ENCODE assay signal across 1 cellular context in the genomic region with DNA sequence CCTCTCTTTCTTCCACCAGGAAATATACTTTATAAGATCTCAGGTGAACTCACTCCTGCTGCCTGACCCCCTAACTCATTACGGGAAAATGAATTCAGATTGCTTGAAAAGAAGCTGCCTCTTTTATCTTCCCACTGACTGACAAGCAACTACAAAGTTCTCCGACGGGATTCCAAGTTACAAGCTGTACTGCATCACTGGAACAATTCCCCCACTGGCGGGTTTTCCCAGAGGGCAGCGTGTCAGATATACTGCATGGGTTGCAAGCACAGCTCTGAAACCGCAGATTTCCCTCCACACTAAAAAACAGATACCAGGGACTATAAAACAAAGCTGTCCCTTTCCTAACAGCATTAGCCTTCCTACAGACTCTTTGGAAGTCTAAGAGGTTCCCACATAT.
TF ChIP-seq lines count a peak whose summit lies in the region.

No MANE protein-coding gene starts in this region.

TF ChIP-seq in GM23338, 12 proteins besides CTCF, POLR2A, EP300 and RAD21 (continued from another document):
- TF ChIP-seq, protein P1, sequence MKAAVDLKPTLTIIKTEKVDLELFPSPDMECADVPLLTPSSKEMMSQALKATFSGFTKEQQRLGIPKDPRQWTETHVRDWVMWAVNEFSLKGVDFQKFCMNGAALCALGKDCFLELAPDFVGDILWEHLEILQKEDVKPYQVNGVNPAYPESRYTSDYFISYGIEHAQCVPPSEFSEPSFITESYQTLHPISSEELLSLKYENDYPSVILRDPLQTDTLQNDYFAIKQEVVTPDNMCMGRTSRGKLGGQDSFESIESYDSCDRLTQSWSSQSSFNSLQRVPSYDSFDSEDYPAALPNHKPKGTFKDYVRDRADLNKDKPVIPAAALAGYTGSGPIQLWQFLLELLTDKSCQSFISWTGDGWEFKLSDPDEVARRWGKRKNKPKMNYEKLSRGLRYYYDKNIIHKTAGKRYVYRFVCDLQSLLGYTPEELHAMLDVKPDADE (IDR thresholded peaks at IDR 0.05): no peak
- TF ChIP-seq, protein P2, sequence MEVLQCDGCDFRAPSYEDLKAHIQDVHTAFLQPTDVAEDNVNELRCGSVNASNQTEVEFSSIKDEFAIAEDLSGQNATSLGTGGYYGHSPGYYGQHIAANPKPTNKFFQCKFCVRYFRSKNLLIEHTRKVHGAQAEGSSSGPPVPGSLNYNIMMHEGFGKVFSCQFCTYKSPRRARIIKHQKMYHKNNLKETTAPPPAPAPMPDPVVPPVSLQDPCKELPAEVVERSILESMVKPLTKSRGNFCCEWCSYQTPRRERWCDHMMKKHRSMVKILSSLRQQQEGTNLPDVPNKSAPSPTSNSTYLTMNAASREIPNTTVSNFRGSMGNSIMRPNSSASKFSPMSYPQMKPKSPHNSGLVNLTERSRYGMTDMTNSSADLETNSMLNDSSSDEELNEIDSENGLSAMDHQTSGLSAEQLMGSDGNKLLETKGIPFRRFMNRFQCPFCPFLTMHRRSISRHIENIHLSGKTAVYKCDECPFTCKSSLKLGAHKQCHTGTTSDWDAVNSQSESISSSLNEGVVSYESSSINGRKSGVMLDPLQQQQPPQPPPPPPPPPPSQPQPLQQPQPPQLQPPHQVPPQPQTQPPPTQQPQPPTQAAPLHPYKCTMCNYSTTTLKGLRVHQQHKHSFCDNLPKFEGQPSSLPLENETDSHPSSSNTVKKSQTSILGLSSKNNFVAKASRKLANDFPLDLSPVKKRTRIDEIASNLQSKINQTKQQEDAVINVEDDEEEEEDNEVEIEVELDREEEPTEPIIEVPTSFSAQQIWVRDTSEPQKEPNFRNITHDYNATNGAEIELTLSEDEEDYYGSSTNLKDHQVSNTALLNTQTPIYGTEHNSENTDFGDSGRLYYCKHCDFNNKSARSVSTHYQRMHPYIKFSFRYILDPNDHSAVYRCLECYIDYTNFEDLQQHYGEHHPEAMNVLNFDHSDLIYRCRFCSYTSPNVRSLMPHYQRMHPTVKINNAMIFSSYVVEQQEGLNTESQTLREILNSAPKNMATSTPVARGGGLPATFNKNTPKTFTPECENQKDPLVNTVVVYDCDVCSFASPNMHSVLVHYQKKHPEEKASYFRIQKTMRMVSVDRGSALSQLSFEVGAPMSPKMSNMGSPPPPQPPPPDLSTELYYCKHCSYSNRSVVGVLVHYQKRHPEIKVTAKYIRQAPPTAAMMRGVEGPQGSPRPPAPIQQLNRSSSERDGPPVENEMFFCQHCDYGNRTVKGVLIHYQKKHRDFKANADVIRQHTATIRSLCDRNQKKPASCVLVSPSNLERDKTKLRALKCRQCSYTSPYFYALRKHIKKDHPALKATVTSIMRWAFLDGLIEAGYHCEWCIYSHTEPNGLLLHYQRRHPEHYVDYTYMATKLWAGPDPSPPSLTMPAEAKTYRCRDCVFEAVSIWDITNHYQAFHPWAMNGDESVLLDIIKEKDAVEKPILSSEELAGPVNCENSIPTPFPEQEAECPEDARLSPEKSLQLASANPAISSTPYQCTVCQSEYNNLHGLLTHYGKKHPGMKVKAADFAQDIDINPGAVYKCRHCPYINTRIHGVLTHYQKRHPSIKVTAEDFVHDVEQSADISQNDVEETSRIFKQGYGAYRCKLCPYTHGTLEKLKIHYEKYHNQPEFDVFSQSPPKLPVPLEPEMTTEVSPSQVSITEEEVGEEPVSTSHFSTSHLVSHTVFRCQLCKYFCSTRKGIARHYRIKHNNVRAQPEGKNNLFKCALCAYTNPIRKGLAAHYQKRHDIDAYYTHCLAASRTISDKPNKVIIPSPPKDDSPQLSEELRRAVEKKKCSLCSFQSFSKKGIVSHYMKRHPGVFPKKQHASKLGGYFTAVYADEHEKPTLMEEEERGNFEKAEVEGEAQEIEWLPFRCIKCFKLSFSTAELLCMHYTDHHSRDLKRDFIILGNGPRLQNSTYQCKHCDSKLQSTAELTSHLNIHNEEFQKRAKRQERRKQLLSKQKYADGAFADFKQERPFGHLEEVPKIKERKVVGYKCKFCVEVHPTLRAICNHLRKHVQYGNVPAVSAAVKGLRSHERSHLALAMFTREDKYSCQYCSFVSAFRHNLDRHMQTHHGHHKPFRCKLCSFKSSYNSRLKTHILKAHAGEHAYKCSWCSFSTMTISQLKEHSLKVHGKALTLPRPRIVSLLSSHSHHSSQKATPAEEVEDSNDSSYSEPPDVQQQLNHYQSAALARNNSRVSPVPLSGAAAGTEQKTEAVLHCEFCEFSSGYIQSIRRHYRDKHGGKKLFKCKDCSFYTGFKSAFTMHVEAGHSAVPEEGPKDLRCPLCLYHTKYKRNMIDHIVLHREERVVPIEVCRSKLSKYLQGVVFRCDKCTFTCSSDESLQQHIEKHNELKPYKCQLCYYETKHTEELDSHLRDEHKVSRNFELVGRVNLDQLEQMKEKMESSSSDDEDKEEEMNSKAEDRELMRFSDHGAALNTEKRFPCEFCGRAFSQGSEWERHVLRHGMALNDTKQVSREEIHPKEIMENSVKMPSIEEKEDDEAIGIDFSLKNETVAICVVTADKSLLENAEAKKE (CRISPR knock-in tag; IDR thresholded peaks at IDR 0.05): no peak
- no peak for TF ChIP-seq STAT1 (IDR thresholded peaks at IDR 0.05; ENCODE audit: unreplicated experiment)
- no peak for TF ChIP-seq JUNB (IDR thresholded peaks at IDR 0.05; ENCODE audit: unreplicated experiment)
- TF ChIP-seq EZH2 (IDR thresholded peaks at IDR 0.05; ENCODE audit: low read depth, unreplicated experiment): no peak
- TF ChIP-seq ZNF331 (CRISPR knock-in tag; IDR thresholded peaks at IDR 0.05; ENCODE audit: low read depth): no peak
- TF ChIP-seq EZH2phosphoT487 (IDR thresholded peaks at IDR 0.05; ENCODE audit: unreplicated experiment): no peak
